In the genomic region with DNA sequence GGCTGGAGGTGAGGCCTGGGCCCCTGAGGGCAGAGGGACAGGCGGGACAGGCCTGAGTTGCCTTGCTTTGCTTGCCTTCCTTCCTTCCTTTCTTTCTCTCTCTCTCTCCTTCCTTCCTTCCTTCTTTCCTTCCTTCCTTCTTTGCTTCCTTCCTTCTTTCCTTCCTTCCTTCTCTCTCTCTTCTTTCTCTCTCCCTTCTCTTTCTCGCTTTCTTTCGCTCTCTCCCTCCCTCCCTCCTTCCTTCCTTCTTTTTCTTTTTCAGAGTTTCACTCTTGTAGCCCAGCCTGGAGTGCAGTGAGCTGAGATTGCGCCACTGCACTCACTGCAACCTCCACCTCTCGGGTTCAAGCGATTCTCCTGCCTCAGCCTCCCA, we compare ENCODE assay signal across 17 cellular contexts. TPM values are rescaled to one million over a fixed set of nuclear protein-coding genes. Genes with fewer than 3 reads are reported as not detected.
DNase-seq lines count a peak whose midpoint lies in the region; ATAC-seq and TF ChIP-seq lines count a peak whose summit lies in the region.
"Had no signal": no experiment of that assay in that cellular context is flagged by ENCODE, and none has a peak within 500 bp of the region (broad histone marks: within the 10 kb centered on the region; RNA-seq: fewer than 3 reads in every experiment).

No MANE protein-coding gene starts in this region.

- H3K36me3 Mint-ChIP-seq in stimulated activated naive CD8-positive, alpha-beta T cell treated with anti-CD3 and anti-CD28 coated beads, Interleukin-15, Interleukin-2, amounts not matched to agents 100 ng/mL and 50 ng/mL, for 24 hours (ENCODE audit: low read depth): no peaks in the 10 kb centered on the region
- no peaks in the 10 kb centered on the region for H3K36me3 Mint-ChIP-seq in activated B cell treated with CpG ODN at 0.5 μM for 24 hours (ENCODE audit: low read depth)
- no peaks in the 10 kb centered on the region for H3K36me3 Mint-ChIP-seq in immature natural killer cell

- CTCF ChIA-PET in activated B cell treated with CpG ODN at 0.5 μM for 24 hours (lab: Charles Lee): interaction anchor here (0.8 to 11.2 kb wide), 8 partner anchors 57 to 331 kb away, joined by 3 to 228 read pairs (median 6); no protein-coding TSS in a partner anchor

- DNase-seq in stimulated activated naive CD8-positive, alpha-beta T cell treated with anti-CD3 and anti-CD28 coated beads, Interleukin-15, amount 100 ng/mL, for 72 hours: no peak
- DNase-seq in activated B cell treated with CpG ODN at 0.5 μM for 24 hours: no peak
- no peak for DNase-seq in immature natural killer cell
- DNase-seq: anterior cingulate cortex; mucosa of descending colon; NCI-H510A treated with DMSO at 0.1 percent for 48 hours; stimulated activated naive CD4-positive, alpha-beta T cell treated with Interleukin-2 at 50 U/mL for 16 hours; thyroid gland; WERI-Rb-1 had no signal

- intact Hi-C loops in activated B cell treated with CpG ODN at 0.5 μM for 24 hours (cut with micrococcal nuclease): loop anchor here (5.0 kb wide), 2 partner anchors 111 to 284 kb away; no protein-coding TSS in a partner anchor

- POLR2A ChIA-PET in activated B cell treated with CpG ODN at 0.5 μM for 24 hours (lab: Charles Lee): interaction anchor here (0.7 to 13.5 kb wide), 4 partner anchors 19 to 156 kb away, joined by 3 to 257 read pairs (median 36); a partner anchor contains a TSS

- no peak overlapping the region for H3K4me3 Mint-ChIP-seq in stimulated activated naive CD8-positive, alpha-beta T cell treated with anti-CD3 and anti-CD28 coated beads, Interleukin-15, Interleukin-2, amounts not matched to agents 100 ng/mL and 50 ng/mL, for 24 hours
- peak overlapping the region in 1 of 2 donors; percentile 11 for H3K4me3 Mint-ChIP-seq in stimulated activated naive CD8-positive, alpha-beta T cell treated with anti-CD3 and anti-CD28 coated beads, Interleukin-15, amount 100 ng/mL, for 72 hours
- H3K4me3 Mint-ChIP-seq in activated B cell treated with CpG ODN at 0.5 μM for 24 hours (peak overlapping the region; percentile 37), immature natural killer cell (peak overlapping the region in 4 of 5 donors; percentile 18 to 71 (median 56))

- TF ChIP-seq CTCF in activated B cell treated with CpG ODN at 0.5 μM for 24 hours (IDR thresholded peaks at IDR 0.05): no peak

- H3K27me3 Mint-ChIP-seq in stimulated activated naive CD8-positive, alpha-beta T cell treated with anti-CD3 and anti-CD28 coated beads, Interleukin-15, Interleukin-2, amounts not matched to agents 100 ng/mL and 50 ng/mL, for 24 hours: no peaks in the 10 kb centered on the region
- H3K27me3 Mint-ChIP-seq in stimulated activated naive CD8-positive, alpha-beta T cell treated with anti-CD3 and anti-CD28 coated beads, Interleukin-15, amount 100 ng/mL, for 72 hours: no peaks in the 10 kb centered on the region
- H3K27me3 Mint-ChIP-seq in activated B cell treated with CpG ODN at 0.5 μM for 24 hours: peaks cover 3% of the 10 kb centered on the region
- peaks cover 0 to 3% (median 0%) of the 10 kb centered on the region in 3 donors for H3K27me3 Mint-ChIP-seq in immature natural killer cell (ENCODE audit: low read depth in 3 of 3)

- H3K9me3 Mint-ChIP-seq in stimulated activated naive CD8-positive, alpha-beta T cell treated with anti-CD3 and anti-CD28 coated beads, Interleukin-15, Interleukin-2, amounts not matched to agents 100 ng/mL and 50 ng/mL, for 24 hours: no peaks in the 10 kb centered on the region
- H3K9me3 Mint-ChIP-seq in stimulated activated naive CD8-positive, alpha-beta T cell treated with anti-CD3 and anti-CD28 coated beads, Interleukin-15, amount 100 ng/mL, for 72 hours: no peaks in the 10 kb centered on the region
- H3K9me3 Mint-ChIP-seq in activated B cell treated with CpG ODN at 0.5 μM for 24 hours (no peaks in the 10 kb centered on the region), immature natural killer cell (no peaks in the 10 kb centered on the region)

- peak overlapping the region; percentile 68 for H3K27ac Mint-ChIP-seq in stimulated activated naive CD8-positive, alpha-beta T cell treated with anti-CD3 and anti-CD28 coated beads, Interleukin-15, Interleukin-2, amounts not matched to agents 100 ng/mL and 50 ng/mL, for 24 hours
- H3K27ac Mint-ChIP-seq in stimulated activated naive CD8-positive, alpha-beta T cell treated with anti-CD3 and anti-CD28 coated beads, Interleukin-15, amount 100 ng/mL, for 72 hours: no peak overlapping the region
- H3K27ac Mint-ChIP-seq in activated B cell treated with CpG ODN at 0.5 μM for 24 hours (no peak overlapping the region), immature natural killer cell (peak overlapping the region in 2 of 6 donors; percentile 22 to 68)

- no peak for ATAC-seq in stimulated activated naive CD8-positive, alpha-beta T cell treated with anti-CD3 and anti-CD28 coated beads, Interleukin-15, amount 100 ng/mL, for 72 hours
- ATAC-seq in activated B cell treated with CpG ODN at 0.5 μM for 24 hours (ENCODE audit: low read depth) (no peak), GM18909 (IDR thresholded peaks at IDR 0.05; ENCODE audit: poor library complexity, unreplicated experiment) (no peak), GM18511 (IDR thresholded peaks at IDR 0.05; ENCODE audit: unreplicated experiment) (no peak), GM18907 (IDR thresholded peaks at IDR 0.05; ENCODE audit: unreplicated experiment) (no peak)
- ATAC-seq: mucosa of descending colon had no signal

- H3K4me1 Mint-ChIP-seq in stimulated activated naive CD8-positive, alpha-beta T cell treated with anti-CD3 and anti-CD28 coated beads, Interleukin-15, Interleukin-2, amounts not matched to agents 100 ng/mL and 50 ng/mL, for 24 hours (ENCODE audit: low read depth): peaks cover 20% of the 10 kb centered on the region
- peaks cover 62% of the 10 kb centered on the region for H3K4me1 Mint-ChIP-seq in stimulated activated naive CD8-positive, alpha-beta T cell treated with anti-CD3 and anti-CD28 coated beads, Interleukin-15, amount 100 ng/mL, for 72 hours
- H3K4me1 Mint-ChIP-seq in activated B cell treated with CpG ODN at 0.5 μM for 24 hours (peaks cover 17% of the 10 kb centered on the region), immature natural killer cell (peaks cover 0 to 5% of the 10 kb centered on the region in 2 donors)

RNA-seq across cellular contexts. Expression of a gene that starts 17.9 kb away (rescaled TPM):
- 0.39 and 0.44 TPM in 2 replicates for total RNA-seq in activated B cell treated with CpG ODN at 0.5 μM for 24 hours
- not detected for polyA plus RNA-seq in immature natural killer cell
- total RNA-seq: smooth muscle cell had no signal
- polyA plus RNA-seq: smooth muscle cell had no signal

RNA-seq across cellular contexts. Expression of a gene that starts 19.5 kb away (rescaled TPM):
- total RNA-seq in activated B cell treated with CpG ODN at 0.5 μM for 24 hours: 133 and 146 TPM in 2 replicates
- 10 to 100 TPM; 37.2 to 78.9 (median 56.9) TPM for polyA plus RNA-seq in immature natural killer cell

RNA-seq across cellular contexts. Expression of a gene that starts 44.1 kb away (rescaled TPM):
- total RNA-seq in activated B cell treated with CpG ODN at 0.5 μM for 24 hours: 0.34 and 0.67 TPM in 2 replicates
- polyA plus RNA-seq in immature natural killer cell: under 1 TPM in 2 of 3 donors, not detected in 1; 0.59 to 0.60 TPM
- total RNA-seq: cardiac muscle cell, lower leg skin, smooth muscle cell had no signal
- polyA plus RNA-seq: keratinocyte had no signal

RNA-seq across cellular contexts. Expression of a gene that starts 48.5 kb away (rescaled TPM):
- 0.18 and 0.32 TPM in 2 replicates for total RNA-seq in activated B cell treated with CpG ODN at 0.5 μM for 24 hours
- polyA plus RNA-seq in immature natural killer cell: under 1 TPM in 1 of 3 donors, not detected in 2; 0.18 TPM
- total RNA-seq: cardiac muscle cell, smooth muscle cell, thyroid gland had no signal
- polyA plus RNA-seq: keratinocyte, smooth muscle cell had no signal

RNA-seq across cellular contexts. Expression of a gene that starts 50.8 kb away (rescaled TPM):
- total RNA-seq in activated B cell treated with CpG ODN at 0.5 μM for 24 hours: 73.7 and 76.1 TPM in 2 replicates
- 10 to 100 TPM; 30.1 to 62.6 (median 61.0) TPM for polyA plus RNA-seq in immature natural killer cell
